ENCODE assay signal across 25 cellular contexts in genomic region chr10:75527542-75527941, GRCh38.
DNase-seq lines count a peak whose midpoint lies in the region; ATAC-seq, FAIRE-seq and TF ChIP-seq lines count a peak whose summit lies in the region.
"Had no signal": no experiment of that assay in that cellular context is flagged by ENCODE, and none has a peak within 500 bp of the region (broad histone marks: within the 10 kb centered on the region; RNA-seq: fewer than 3 reads in every experiment).

No MANE protein-coding gene starts in this region.

- no peak overlapping the region for H3K27ac Mint-ChIP-seq in activated CD4-positive, alpha-beta T cell treated with anti-CD3 and anti-CD28 coated beads, Interleukin-2, amount 10 ng/mL, durations not matched to agents 24 days and 14 days
- H3K27ac Mint-ChIP-seq in activated CD8-positive, alpha-beta memory T cell treated with anti-CD3 and anti-CD28 coated beads, Interleukin-2, amount 10 ng/mL, durations not matched to agents 7 days and 5 days: no peak overlapping the region
- H3K27ac Mint-ChIP-seq: B cell; CD4-positive, alpha-beta T cell; CD8-positive, alpha-beta T cell had no signal

- no peak for TF ChIP-seq CTCF in kidney (IDR thresholded peaks at IDR 0.05; ENCODE audit: borderline replicate concordance, extremely low read depth, insufficient read depth)

- no peaks in the 10 kb centered on the region for H3K36me3 ChIP-seq in kidney (ENCODE audit: control insufficient read depth in 1 of 2, insufficient read depth in 2 of 2, low read length in 2 of 2)
- H3K36me3 ChIP-seq: BLaER1 treated with 17β-estradiol and CSF1 and Interleukin-3, amounts not matched to agents 10 nM and 100 nM had no signal

- no peak overlapping the region for H3K4me3 ChIP-seq in kidney (ENCODE audit: low read length in 2 of 2)
- H3K4me3 ChIP-seq: A549; BLaER1 treated with 17β-estradiol and CSF1 and Interleukin-3, amounts not matched to agents 10 nM and 100 nM; GM12878 had no signal

- no peaks in the 10 kb centered on the region for H3K4me1 ChIP-seq in kidney (ENCODE audit: control insufficient read depth in 1 of 2, insufficient read depth in 1 of 2, low read depth in 1 of 2, low read length in 2 of 2)
- H3K4me1 ChIP-seq: Caco-2 had no signal

- CTCF ChIA-PET in activated CD8-positive, alpha-beta memory T cell treated with anti-CD3 and anti-CD28 coated beads, Interleukin-2, amount 10 ng/mL, durations not matched to agents 7 days and 5 days (lab: Charles Lee): no interaction called here

- intact Hi-C loops in kidney (cut with DNase I): no loop called here
- intact Hi-C loops in activated CD4-positive, alpha-beta T cell treated with anti-CD3 and anti-CD28 coated beads, Interleukin-2, amount 10 ng/mL, durations not matched to agents 24 days and 14 days (cut with micrococcal nuclease): no loop called here

- no peak for DNase-seq in kidney
- no peak for DNase-seq in stimulated activated CD4-positive, alpha-beta T cell treated with anti-CD3 and anti-CD28 coated beads, Interleukin-12 subunit alpha, Interleukin-12 subunit beta, amount 100 ng/mL, for 4 hours
- DNase-seq in activated CD4-positive, alpha-beta T cell treated with anti-CD3 and anti-CD28 coated beads, Interleukin-2, amount 10 ng/mL, durations not matched to agents 24 days and 14 days: no peak
- DNase-seq in activated CD8-positive, alpha-beta memory T cell treated with anti-CD3 and anti-CD28 coated beads, Interleukin-2, amount 10 ng/mL, durations not matched to agents 7 days and 5 days: no peak
- DNase-seq: 8988T; AML-193; Caco-2; Calu3; CD4-positive, alpha-beta T cell; CD8-positive, alpha-beta T cell; DMS79 treated with DMSO at 0.1 percent for 48 hours; GDM1 had no signal

- H3K9me3 ChIP-seq in kidney (ENCODE audit: control insufficient read depth in 1 of 2, low read length in 2 of 2): no peaks in the 10 kb centered on the region
- H3K9me3 ChIP-seq: A549, Caco-2 had no signal

- no peaks in the 10 kb centered on the region for H3K9me3 Mint-ChIP-seq in activated CD4-positive, alpha-beta T cell treated with anti-CD3 and anti-CD28 coated beads, Interleukin-2, amount 10 ng/mL, durations not matched to agents 24 days and 14 days
- no peaks in the 10 kb centered on the region for H3K9me3 Mint-ChIP-seq in activated CD8-positive, alpha-beta memory T cell treated with anti-CD3 and anti-CD28 coated beads, Interleukin-2, amount 10 ng/mL, durations not matched to agents 7 days and 5 days (ENCODE audit: low read depth)
- H3K9me3 Mint-ChIP-seq: CD4-positive, alpha-beta T cell; CD8-positive, alpha-beta T cell had no signal

- H3K9ac ChIP-seq in kidney (ENCODE audit: low read length in 2 of 2): no peak overlapping the region
- H3K9ac ChIP-seq: BLaER1 treated with 17β-estradiol and CSF1 and Interleukin-3, amounts not matched to agents 10 nM and 100 nM had no signal

- H3K27ac ChIP-seq in kidney (ENCODE audit: low read depth in 2 of 2, low read length in 2 of 2): no peak overlapping the region
- H3K27ac ChIP-seq: BLaER1 treated with 17β-estradiol and CSF1 and Interleukin-3, amounts not matched to agents 10 nM and 100 nM; C4-2B had no signal

- no peaks in the 10 kb centered on the region for H3K4me1 Mint-ChIP-seq in activated CD4-positive, alpha-beta T cell treated with anti-CD3 and anti-CD28 coated beads, Interleukin-2, amount 10 ng/mL, durations not matched to agents 24 days and 14 days
- H3K4me1 Mint-ChIP-seq in activated CD8-positive, alpha-beta memory T cell treated with anti-CD3 and anti-CD28 coated beads, Interleukin-2, amount 10 ng/mL, durations not matched to agents 7 days and 5 days: no peaks in the 10 kb centered on the region
- H3K4me1 Mint-ChIP-seq: B cell had no signal

- no peak overlapping the region for H3K4me3 Mint-ChIP-seq in activated CD4-positive, alpha-beta T cell treated with anti-CD3 and anti-CD28 coated beads, Interleukin-2, amount 10 ng/mL, durations not matched to agents 24 days and 14 days
- H3K4me3 Mint-ChIP-seq in activated CD8-positive, alpha-beta memory T cell treated with anti-CD3 and anti-CD28 coated beads, Interleukin-2, amount 10 ng/mL, durations not matched to agents 7 days and 5 days: no peak overlapping the region
- H3K4me3 Mint-ChIP-seq: B cell; CD4-positive, alpha-beta T cell; CD8-positive, alpha-beta T cell had no signal

- no peaks in the 10 kb centered on the region for H3K27me3 Mint-ChIP-seq in activated CD4-positive, alpha-beta T cell treated with anti-CD3 and anti-CD28 coated beads, Interleukin-2, amount 10 ng/mL, durations not matched to agents 24 days and 14 days
- H3K27me3 Mint-ChIP-seq in activated CD8-positive, alpha-beta memory T cell treated with anti-CD3 and anti-CD28 coated beads, Interleukin-2, amount 10 ng/mL, durations not matched to agents 7 days and 5 days: no peaks in the 10 kb centered on the region

- FAIRE-seq in G401.6 (lab: Jason Lieb, UNC) (peak; percentile 61), TTC549 (lab: Jason Lieb, UNC) (peak; percentile 22), colon (lab: Jason Lieb, UNC) (peak; percentile 24), kidney (lab: Jason Lieb, UNC) (peak; percentile 77)
- FAIRE-seq: A549, D721Med, GM12878, GM12892, GM18507, GM19239 had no signal

- no peak for ATAC-seq in GM21360 (IDR thresholded peaks at IDR 0.05; ENCODE audit: unreplicated experiment)
- no peak for ATAC-seq in activated CD8-positive, alpha-beta memory T cell treated with anti-CD3 and anti-CD28 coated beads, Interleukin-2, amount 10 ng/mL, durations not matched to agents 7 days and 5 days
- ATAC-seq: A549; CD8-positive, alpha-beta T cell had no signal

- H3K36me3 Mint-ChIP-seq in activated CD4-positive, alpha-beta T cell treated with anti-CD3 and anti-CD28 coated beads, Interleukin-2, amount 10 ng/mL, durations not matched to agents 24 days and 14 days (ENCODE audit: low read depth): no peaks in the 10 kb centered on the region
- no peaks in the 10 kb centered on the region for H3K36me3 Mint-ChIP-seq in activated CD8-positive, alpha-beta memory T cell treated with anti-CD3 and anti-CD28 coated beads, Interleukin-2, amount 10 ng/mL, durations not matched to agents 7 days and 5 days
- H3K36me3 Mint-ChIP-seq: CD8-positive, alpha-beta T cell had no signal
